ENCODE assay signal across 22 cellular contexts in the genomic region with DNA sequence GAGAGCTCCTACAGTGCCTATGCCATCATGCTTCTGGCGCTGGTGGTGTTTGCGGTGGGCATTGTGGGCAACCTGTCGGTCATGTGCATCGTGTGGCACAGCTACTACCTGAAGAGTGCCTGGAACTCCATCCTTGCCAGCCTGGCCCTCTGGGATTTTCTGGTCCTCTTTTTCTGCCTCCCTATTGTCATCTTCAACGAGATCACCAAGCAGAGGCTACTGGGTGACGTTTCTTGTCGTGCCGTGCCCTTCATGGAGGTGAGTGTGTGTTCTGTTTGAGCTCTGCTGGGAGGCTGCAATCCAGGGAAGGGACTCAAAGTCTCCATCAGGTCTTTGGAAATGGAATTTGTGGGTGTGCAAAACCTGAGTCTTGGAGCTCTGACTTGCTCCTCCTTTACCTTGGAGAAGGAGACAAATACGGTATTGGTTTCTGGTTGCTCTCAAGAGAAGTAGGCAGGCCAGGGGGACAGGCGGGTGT. TPM values are rescaled to one million over a fixed set of nuclear protein-coding genes. Genes with fewer than 3 reads are reported as not detected.
"Had no signal": no experiment of that assay in that cellular context is flagged by ENCODE, and none has a peak within 500 bp of the region (broad histone marks: within the 10 kb centered on the region; RNA-seq: fewer than 3 reads in every experiment).

No MANE protein-coding gene starts in this region.

- H3K36me3 Mint-ChIP-seq: activated naive CD4-positive, alpha-beta T cell treated with anti-CD3 and anti-CD28 coated beads, Interleukin-2, amount 50 U/mL, for 72 hours had no signal

- DNase-seq: activated B cell treated with CpG ODN at 0.5 μM for 24 hours; activated CD4-positive, alpha-beta T cell treated with anti-CD3 and anti-CD28 coated beads for 1 hour; activated CD4-positive, alpha-beta T cell treated with anti-CD3 and anti-CD28 coated beads, Interleukin-2, amount 10 ng/mL, durations not matched to agents 24 days and 14 days; activated CD4-positive, alpha-beta T cell treated with anti-CD3 and anti-CD28 coated beads, Interleukin-2, amount 50 U/mL, for 48 hours; activated CD8-positive, alpha-beta memory T cell treated with anti-CD3 and anti-CD28 coated beads for 24 hours; activated effector memory CD4-positive, alpha-beta T cell treated with anti-CD3 and anti-CD28 coated beads, Interleukin-2, amount 50 U/mL, for 16 hours; activated naive CD4-positive, alpha-beta T cell treated with Interleukin-2 at 50 U/mL for 16 hours; activated naive CD8-positive, alpha-beta T cell treated with anti-CD3 and anti-CD28 coated beads, Interleukin-2, amount 50 U/mL, for 24 hours; activated T-cell treated with anti-CD3 and anti-CD28 coated beads, Interleukin-2, amount 50 U/mL, for 4 hours; amniotic stem cell; brain microvascular endothelial cell; NCI-H1930; NCI-H2227 treated with DMSO at 0.1 percent for 48 hours; NCI-H446 treated with DMSO at 0.1 percent for 48 hours; NCI-H748 treated with DMSO at 0.1 percent for 48 hours had no signal

- H3K27ac Mint-ChIP-seq: activated B cell treated with CpG ODN at 0.5 μM for 24 hours; activated CD4-positive, alpha-beta T cell treated with anti-CD3 and anti-CD28 coated beads, Interleukin-2, amount 10 ng/mL, durations not matched to agents 24 days and 14 days; activated naive CD4-positive, alpha-beta T cell treated with anti-CD3 and anti-CD28 coated beads, Interleukin-2, amount 50 U/mL, for 72 hours; activated naive CD8-positive, alpha-beta T cell treated with anti-CD3 and anti-CD28 coated beads, Interleukin-2, amount 50 U/mL, for 24 hours; T-helper 1 cell treated with Interleukin-12 subunit alpha and Interleukin-12 subunit beta and Interleukin-4 antibody, amounts not matched to agents 30 μg/mL and 1 μg/mL, for 36 hours had no signal

- H2AFZ ChIP-seq: PC-9 had no signal

- H3K4me3 ChIP-seq: PC-9 had no signal

- H3K9ac ChIP-seq: KMS-11 had no signal

- H3K4me1 Mint-ChIP-seq: activated B cell treated with CpG ODN at 0.5 μM for 24 hours; activated CD4-positive, alpha-beta T cell treated with anti-CD3 and anti-CD28 coated beads, Interleukin-2, amount 10 ng/mL, durations not matched to agents 24 days and 14 days; activated naive CD8-positive, alpha-beta T cell treated with anti-CD3 and anti-CD28 coated beads, Interleukin-2, amount 50 U/mL, for 24 hours had no signal

- H3K9me3 Mint-ChIP-seq: activated B cell treated with CpG ODN at 0.5 μM for 24 hours; activated CD4-positive, alpha-beta T cell treated with anti-CD3 and anti-CD28 coated beads, Interleukin-2, amount 10 ng/mL, durations not matched to agents 24 days and 14 days; activated naive CD4-positive, alpha-beta T cell treated with anti-CD3 and anti-CD28 coated beads, Interleukin-2, amount 50 U/mL, for 72 hours; activated naive CD8-positive, alpha-beta T cell treated with anti-CD3 and anti-CD28 coated beads, Interleukin-2, amount 50 U/mL, for 24 hours; activated T-cell treated with anti-CD3 and anti-CD28 coated beads, Interleukin-2, amount 50 U/mL, for 4 hours; T-helper 1 cell treated with Interleukin-12 subunit alpha and Interleukin-12 subunit beta and Interleukin-4 antibody, amounts not matched to agents 30 μg/mL and 1 μg/mL, for 36 hours had no signal

- H3K36me3 ChIP-seq: brain microvascular endothelial cell had no signal

- ATAC-seq: activated naive CD4-positive, alpha-beta T cell treated with anti-CD3 and anti-CD28 coated beads, Interleukin-2, amount 50 U/mL, for 72 hours; activated naive CD8-positive, alpha-beta T cell treated with anti-CD3 and anti-CD28 coated beads, Interleukin-2, amount 50 U/mL, for 24 hours; activated T-cell treated with anti-CD3 and anti-CD28 coated beads, Interleukin-2, amount 50 U/mL, for 4 hours had no signal

- H3K4me2 ChIP-seq: KMS-11, PC-9 had no signal

- H3K27ac ChIP-seq: brain microvascular endothelial cell, KMS-11, PC-9 had no signal

- H3K4me3 Mint-ChIP-seq: activated B cell treated with CpG ODN at 0.5 μM for 24 hours; activated CD4-positive, alpha-beta T cell treated with anti-CD3 and anti-CD28 coated beads, Interleukin-2, amount 10 ng/mL, durations not matched to agents 24 days and 14 days; activated naive CD8-positive, alpha-beta T cell treated with anti-CD3 and anti-CD28 coated beads, Interleukin-2, amount 50 U/mL, for 24 hours; activated T-cell treated with anti-CD3 and anti-CD28 coated beads, Interleukin-2, amount 50 U/mL, for 4 hours; T-helper 1 cell treated with Interleukin-12 subunit alpha and Interleukin-12 subunit beta and Interleukin-4 antibody, amounts not matched to agents 30 μg/mL and 1 μg/mL, for 36 hours had no signal

RNA-seq across cellular contexts. Expression of a gene that starts 0.7 kb away (rescaled TPM):
- total RNA-seq: activated B cell treated with CpG ODN at 0.5 μM for 24 hours; activated CD4-positive, alpha-beta T cell treated with anti-CD3 and anti-CD28 coated beads, Interleukin-2, amount 10 ng/mL, durations not matched to agents 24 days and 14 days; activated naive CD4-positive, alpha-beta T cell treated with anti-CD3 and anti-CD28 coated beads, Interleukin-2, amount 50 U/mL, for 72 hours; activated T-cell treated with anti-CD3 and anti-CD28 coated beads, Interleukin-2, amount 50 U/mL, for 4 hours; astrocyte; MCF 10A; SK-MEL-5 had no signal

RNA-seq across cellular contexts. Expression of a gene that starts 37.0 kb away (rescaled TPM):
- total RNA-seq: MCF 10A, PC-9, SK-MEL-5 had no signal
